In the genomic region with DNA sequence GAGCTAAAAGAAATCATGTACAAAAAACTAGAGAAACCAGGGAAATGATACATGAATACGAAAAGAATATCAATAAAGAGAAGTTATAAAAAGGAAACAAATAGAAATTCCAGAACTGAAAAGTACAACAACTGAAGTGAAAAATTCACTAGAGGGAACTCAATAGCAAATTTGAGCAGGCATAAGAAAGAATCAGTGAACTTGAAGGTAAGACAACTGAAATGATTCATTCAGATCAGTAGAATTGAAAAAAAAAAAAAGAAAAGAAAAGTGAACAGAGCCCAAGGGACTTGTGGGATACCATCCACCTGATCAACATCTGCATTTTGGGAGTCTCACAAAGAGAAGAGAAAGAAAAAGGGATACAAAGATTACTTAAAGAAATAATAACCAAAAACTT, we compare ENCODE assay signal across 34 cellular contexts.
"Had no signal": no experiment of that assay in that cellular context is flagged by ENCODE, and none has a peak within 500 bp of the region (broad histone marks: within the 10 kb centered on the region; RNA-seq: fewer than 3 reads in every experiment).

No MANE protein-coding gene starts in this region.

- H3K27ac Mint-ChIP-seq: activated B cell treated with CpG ODN at 0.5 μM for 24 hours; activated CD4-positive, alpha-beta memory T cell treated with anti-CD3 and anti-CD28 coated beads for 36 hours; activated CD4-positive, alpha-beta T cell treated with anti-CD3 and anti-CD28 coated beads, Interleukin-2, amount 10 ng/mL, durations not matched to agents 24 days and 14 days; activated CD8-positive, alpha-beta T cell treated with anti-CD3 and anti-CD28 coated beads for 36 hours; activated naive CD4-positive, alpha-beta T cell treated with anti-CD3 and anti-CD28 coated beads for 36 hours; activated naive CD4-positive, alpha-beta T cell treated with anti-CD3 and anti-CD28 coated beads, Interleukin-2, amount 50 U/mL, for 72 hours; activated naive CD8-positive, alpha-beta T cell treated with anti-CD3 and anti-CD28 coated beads for 36 hours; activated T-cell treated with anti-CD3 and anti-CD28 coated beads, Interleukin-2, amount 50 U/mL, for 24 hours; activated T-helper 1 cell treated with anti-CD3 and anti-CD28 coated beads, Interleukin-12 subunit alpha, Interleukin-12 subunit beta, Interleukin-2, Interleukin-4 antibody, amounts not matched to agents 30 ng/mL and 10 ng/mL and 1 ng/mL, durations not matched to agents 14 hours and 24 hours and 36 hours; activated T-helper 17 cell treated with anti-CD3 and anti-CD28 coated beads, Interleukin-2, amount 50 U/mL, for 72 hours; T-helper 1 cell treated with Interleukin-12 subunit alpha and Interleukin-12 subunit beta and Interleukin-4 antibody, amounts not matched to agents 30 μg/mL and 1 μg/mL, for 36 hours; T-helper 2 cell treated with Interferon-gamma antibody and Interleukin-4, amounts not matched to agents 5 μg/mL and 100 μg/mL, for 36 hours had no signal

- ATAC-seq: activated CD8-positive, alpha-beta T cell treated with anti-CD3 and anti-CD28 coated beads for 36 hours; activated naive CD4-positive, alpha-beta T cell treated with anti-CD3 and anti-CD28 coated beads, Interleukin-2, amount 50 U/mL, for 72 hours; activated T-helper 17 cell treated with anti-CD3 and anti-CD28 coated beads, Interleukin-2, amount 50 U/mL, for 72 hours; body of pancreas had no signal

- H3K4me1 Mint-ChIP-seq: activated CD4-positive, alpha-beta T cell treated with anti-CD3 and anti-CD28 coated beads, Interleukin-2, amount 10 ng/mL, durations not matched to agents 24 days and 14 days; activated naive CD8-positive, alpha-beta T cell treated with anti-CD3 and anti-CD28 coated beads for 36 hours; activated T-helper 17 cell treated with anti-CD3 and anti-CD28 coated beads, Interleukin-2, amount 50 U/mL, for 72 hours had no signal

- DNase-seq: activated B cell treated with CpG ODN at 0.5 μM for 24 hours; activated CD4-positive, alpha-beta memory T cell treated with anti-CD3 and anti-CD28 coated beads for 36 hours; activated CD4-positive, alpha-beta T cell treated with anti-CD3 and anti-CD28 coated beads for 4 hours; activated CD4-positive, alpha-beta T cell treated with anti-CD3 and anti-CD28 coated beads, Interleukin-2, amount 10 ng/mL, durations not matched to agents 24 days and 14 days; activated CD4-positive, alpha-beta T cell treated with anti-CD3 and anti-CD28 coated beads, Interleukin-2, amount 50 U/mL, for 1 hour; activated CD4-positive, alpha-beta T cell treated with anti-CD3 and anti-CD28 coated beads, Interleukin-2, amount 50 U/mL, for 4 hours; activated CD4-positive, CD25-positive, alpha-beta regulatory T cell treated with anti-CD3 and anti-CD28 coated beads, Interleukin-2, amount 50 U/mL, for 72 hours; activated CD8-positive, alpha-beta memory T cell treated with anti-CD3 and anti-CD28 coated beads, Interleukin-2, amount 50 U/mL, for 4 hours; activated CD8-positive, alpha-beta T cell treated with anti-CD3 and anti-CD28 coated beads for 36 hours; activated effector memory CD4-positive, alpha-beta T cell treated with anti-CD3 and anti-CD28 coated beads, Interleukin-2, amount 50 U/mL, for 16 hours; activated gamma-delta T cell treated with Interleukin-2 at 50 U/mL for 16 hours; activated naive CD4-positive, alpha-beta T cell; activated naive CD4-positive, alpha-beta T cell treated with anti-CD3 and anti-CD28 coated beads for 36 hours; activated naive CD4-positive, alpha-beta T cell treated with anti-CD3 and anti-CD28 coated beads, Interleukin-2, amount 50 U/mL, for 16 hours; activated naive CD8-positive, alpha-beta T cell treated with anti-CD3 and anti-CD28 coated beads for 36 hours; activated T-cell treated with anti-CD3 and anti-CD28 coated beads for 4 hours; activated T-cell treated with anti-CD3 and anti-CD28 coated beads, Interleukin-2, amount 50 U/mL, for 24 hours; activated T-cell treated with anti-CD3 and anti-CD28 coated beads, Interleukin-2, amount 50 U/mL, for 48 hours; adrenal gland; amniotic stem cell; aorta; body of pancreas; brain microvascular endothelial cell; central memory CD4-positive, alpha-beta T cell; T-helper 1 cell; T-helper 2 cell; T-helper 9 cell had no signal

- H3K4me3 Mint-ChIP-seq: activated B cell treated with CpG ODN at 0.5 μM for 24 hours; activated CD4-positive, alpha-beta memory T cell treated with anti-CD3 and anti-CD28 coated beads for 36 hours; activated CD4-positive, alpha-beta T cell treated with anti-CD3 and anti-CD28 coated beads, Interleukin-2, amount 10 ng/mL, durations not matched to agents 24 days and 14 days; activated CD8-positive, alpha-beta T cell treated with anti-CD3 and anti-CD28 coated beads for 36 hours; activated naive CD4-positive, alpha-beta T cell treated with anti-CD3 and anti-CD28 coated beads for 36 hours; activated naive CD8-positive, alpha-beta T cell treated with anti-CD3 and anti-CD28 coated beads for 36 hours; activated T-cell treated with anti-CD3 and anti-CD28 coated beads, Interleukin-2, amount 50 U/mL, for 24 hours; activated T-helper 1 cell treated with anti-CD3 and anti-CD28 coated beads, Interleukin-12 subunit alpha, Interleukin-12 subunit beta, Interleukin-2, Interleukin-4 antibody, amounts not matched to agents 30 ng/mL and 10 ng/mL and 1 ng/mL, durations not matched to agents 14 hours and 24 hours and 36 hours; activated T-helper 17 cell treated with anti-CD3 and anti-CD28 coated beads, Interleukin-2, amount 50 U/mL, for 72 hours; T-helper 1 cell treated with Interleukin-12 subunit alpha and Interleukin-12 subunit beta and Interleukin-4 antibody, amounts not matched to agents 30 μg/mL and 1 μg/mL, for 36 hours; T-helper 2 cell treated with Interferon-gamma antibody and Interleukin-4, amounts not matched to agents 5 μg/mL and 100 μg/mL, for 36 hours had no signal

- H3K4me1 ChIP-seq: adrenal gland, body of pancreas, breast epithelium had no signal

- H3K4me3 ChIP-seq: adrenal gland, body of pancreas, breast epithelium had no signal

- H3K36me3 ChIP-seq: adrenal gland, brain microvascular endothelial cell, breast epithelium had no signal

- H3K9me3 ChIP-seq: adrenal gland, body of pancreas had no signal

- H3K27me3 Mint-ChIP-seq: activated B cell treated with CpG ODN at 0.5 μM for 24 hours had no signal

- H3K27ac ChIP-seq: adrenal gland, body of pancreas, brain microvascular endothelial cell, breast epithelium, VCaP had no signal
